Comparison of ENCODE assay signal across 9 cellular contexts in the genomic region with DNA sequence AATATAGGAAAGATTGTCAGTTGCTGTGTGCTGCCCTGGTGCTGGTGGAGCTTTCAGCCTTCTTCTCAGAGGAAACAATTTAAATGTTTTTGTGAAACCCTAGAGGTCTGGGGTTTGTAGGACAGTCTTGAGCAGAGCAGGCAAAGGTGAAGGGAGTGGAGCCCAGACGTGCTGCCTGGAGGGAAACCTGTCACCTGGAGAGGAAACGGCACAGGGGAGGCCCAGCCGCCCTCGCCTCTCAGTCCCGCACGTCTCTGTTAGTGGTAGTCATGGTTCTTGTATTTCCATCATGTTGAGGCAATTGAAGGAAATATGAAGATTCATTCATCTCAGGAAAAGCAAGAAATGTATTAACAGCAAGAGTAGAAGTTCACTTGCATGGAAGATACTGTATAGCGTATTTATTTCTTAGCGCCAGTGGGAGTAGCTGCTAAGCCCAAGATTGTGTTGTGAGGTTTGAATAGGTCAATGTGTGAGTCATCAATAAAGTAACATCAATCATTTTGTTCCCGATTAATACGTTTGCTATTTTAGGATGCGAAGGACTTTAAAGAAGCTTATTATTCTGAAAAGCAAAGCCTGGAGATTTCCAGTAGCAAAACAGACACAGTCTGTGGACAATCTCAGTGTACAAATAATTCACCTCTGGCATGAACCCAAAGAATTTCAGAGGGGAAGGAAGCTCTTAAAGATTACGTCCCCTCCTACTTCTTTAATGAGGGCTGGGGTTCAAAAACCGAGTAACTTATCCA.
DNase-seq lines count a peak whose midpoint lies in the region; ATAC-seq and TF ChIP-seq lines count a peak whose summit lies in the region.
"Had no signal": no experiment of that assay in that cellular context is flagged by ENCODE, and none has a peak within 500 bp of the region (broad histone marks: within the 10 kb centered on the region; RNA-seq: fewer than 3 reads in every experiment).

No MANE protein-coding gene starts in this region.

- no peaks in the 10 kb centered on the region for H3K27me3 Mint-ChIP-seq in activated CD4-positive, alpha-beta T cell treated with anti-CD3 and anti-CD28 coated beads for 36 hours
- H3K27me3 Mint-ChIP-seq in activated CD4-positive, alpha-beta memory T cell treated with anti-CD3 and anti-CD28 coated beads, Interleukin-2, amount 10 ng/mL, durations not matched to agents 7 days and 5 days, result no peaks in the 10 kb centered on the region
- peaks cover 7 to 18% (median 8%) of the 10 kb centered on the region in 3 donors for H3K27me3 Mint-ChIP-seq in immature natural killer cell (ENCODE audit: low read depth in 3 of 3)

- H3K9me3 ChIP-seq in stomach smooth muscle (ENCODE audit: control insufficient read depth in 2 of 2, low read length in 2 of 2) (no peaks in the 10 kb centered on the region), BE2C (no peaks in the 10 kb centered on the region)
- H3K9me3 ChIP-seq: SJSA1 had no signal

- TF ChIP-seq CTCF in BE2C (IDR thresholded peaks at IDR 0.05; ENCODE audit: low read depth, low read length), result no peak

- H3K27ac ChIP-seq in stomach smooth muscle (ENCODE audit: low read length), result peak overlapping the region; percentile 89
- H3K27ac ChIP-seq: SJSA1 had no signal

- H3K9ac ChIP-seq in stomach smooth muscle (ENCODE audit: low read length in 2 of 2), result peak overlapping the region in 1 of 2 donors; percentile 42

- intact Hi-C loops in activated CD4-positive, alpha-beta T cell treated with anti-CD3 and anti-CD28 coated beads for 36 hours (cut with DNase I, micrococcal nuclease), result loop anchor here (10.0 kb wide), 3 partner anchors 367 to 1143 kb away; a partner anchor contains a TSS

- H3K27ac Mint-ChIP-seq in activated CD4-positive, alpha-beta T cell treated with anti-CD3 and anti-CD28 coated beads for 36 hours, result peak overlapping the region; percentile 97
- peak overlapping the region; percentile 95 for H3K27ac Mint-ChIP-seq in activated CD4-positive, alpha-beta memory T cell treated with anti-CD3 and anti-CD28 coated beads, Interleukin-2, amount 10 ng/mL, durations not matched to agents 7 days and 5 days
- H3K27ac Mint-ChIP-seq in immature natural killer cell, result peak overlapping the region; percentile 87 to 96 (median 95)

- no peaks in the 10 kb centered on the region for H3K9me3 Mint-ChIP-seq in activated CD4-positive, alpha-beta T cell treated with anti-CD3 and anti-CD28 coated beads for 36 hours (ENCODE audit: low read depth)
- H3K9me3 Mint-ChIP-seq in activated CD4-positive, alpha-beta memory T cell treated with anti-CD3 and anti-CD28 coated beads, Interleukin-2, amount 10 ng/mL, durations not matched to agents 7 days and 5 days, result no peaks in the 10 kb centered on the region
- H3K9me3 Mint-ChIP-seq in immature natural killer cell, result no peaks in the 10 kb centered on the region

- H3K27me3 ChIP-seq in stomach smooth muscle (ENCODE audit: control insufficient read depth in 1 of 2, insufficient read depth in 2 of 2, low read length in 2 of 2) (no peaks in the 10 kb centered on the region), BE2C (no peaks in the 10 kb centered on the region)
- H3K27me3 ChIP-seq: SJSA1 had no signal

- H3K4me1 ChIP-seq in stomach smooth muscle (ENCODE audit: control insufficient read depth, insufficient read depth, low read length), result peaks cover 94% of the 10 kb centered on the region
- peaks cover 57% of the 10 kb centered on the region for H3K4me1 ChIP-seq in BE2C

- H3K4me3 Mint-ChIP-seq in activated CD4-positive, alpha-beta T cell treated with anti-CD3 and anti-CD28 coated beads for 36 hours, result peak overlapping the region; percentile 97
- H3K4me3 Mint-ChIP-seq in activated CD4-positive, alpha-beta memory T cell treated with anti-CD3 and anti-CD28 coated beads, Interleukin-2, amount 10 ng/mL, durations not matched to agents 7 days and 5 days, result peak overlapping the region; percentile 93
- H3K4me3 Mint-ChIP-seq in immature natural killer cell, result peak overlapping the region; percentile 69 to 95 (median 70)

- no peaks in the 10 kb centered on the region for H3K36me3 ChIP-seq in stomach smooth muscle (ENCODE audit: control insufficient read depth in 2 of 2, insufficient read depth in 2 of 2, low read length in 2 of 2)
- no peaks in the 10 kb centered on the region for H3K36me3 ChIP-seq in BE2C

- H3K4me1 Mint-ChIP-seq in activated CD4-positive, alpha-beta T cell treated with anti-CD3 and anti-CD28 coated beads for 36 hours, result peaks cover 83% of the 10 kb centered on the region
- peaks cover 77% of the 10 kb centered on the region for H3K4me1 Mint-ChIP-seq in activated CD4-positive, alpha-beta memory T cell treated with anti-CD3 and anti-CD28 coated beads, Interleukin-2, amount 10 ng/mL, durations not matched to agents 7 days and 5 days
- peaks cover 98 to 99% of the 10 kb centered on the region in 2 donors for H3K4me1 Mint-ChIP-seq in immature natural killer cell

- DNase-seq in activated CD4-positive, alpha-beta T cell treated with anti-CD3 and anti-CD28 coated beads for 36 hours, result peak; percentile 80
- no peak for DNase-seq in activated CD4-positive, alpha-beta T cell treated with anti-CD3 and anti-CD28 coated beads, Interleukin-2, amount 50 U/mL, for 4 hours
- DNase-seq in activated CD4-positive, alpha-beta memory T cell treated with anti-CD3 and anti-CD28 coated beads, Interleukin-2, amount 10 ng/mL, durations not matched to agents 7 days and 5 days, result no peak
- no peak for DNase-seq in immature natural killer cell
- DNase-seq in NCI-H446 treated with DMSO at 0.1 percent for 48 hours (lab: John Stamatoyannopoulos, UW), result no peak
- DNase-seq in BE2C, result no peak

- peak; percentile 25 for ATAC-seq in activated CD4-positive, alpha-beta T cell treated with anti-CD3 and anti-CD28 coated beads for 36 hours
- no peak for ATAC-seq in GM18873 (IDR thresholded peaks at IDR 0.05; ENCODE audit: low FRiP score, unreplicated experiment)

- H3K4me3 ChIP-seq in stomach smooth muscle (ENCODE audit: low read length in 2 of 2), result peak overlapping the region; percentile 6 to 52
- no peak overlapping the region for H3K4me3 ChIP-seq in BE2C (ENCODE audit: low read depth, low read length)
- H3K4me3 ChIP-seq: SJSA1 had no signal

- CTCF ChIA-PET in activated CD4-positive, alpha-beta T cell treated with anti-CD3 and anti-CD28 coated beads for 36 hours (lab: Charles Lee), result interaction anchor here (0.7 to 5.0 kb wide), 11 partner anchors 10 to 49 kb away, joined by 3 to 33 read pairs (median 4); no protein-coding TSS in a partner anchor
- CTCF ChIA-PET in activated CD4-positive, alpha-beta memory T cell treated with anti-CD3 and anti-CD28 coated beads, Interleukin-2, amount 10 ng/mL, durations not matched to agents 7 days and 5 days (lab: Charles Lee), result interaction anchor here (0.9 to 12.8 kb wide), 9 partner anchors 10 to 47 kb away, joined by 3 to 240 read pairs (median 6); no protein-coding TSS in a partner anchor

- POLR2A ChIA-PET in activated CD4-positive, alpha-beta T cell treated with anti-CD3 and anti-CD28 coated beads for 36 hours (lab: Charles Lee), result interaction anchor here (0.6 to 2.8 kb wide), 5 partner anchors 10 to 262 kb away, joined by 3 to 18 read pairs (median 7); no protein-coding TSS in a partner anchor
- POLR2A ChIA-PET in activated CD4-positive, alpha-beta memory T cell treated with anti-CD3 and anti-CD28 coated beads, Interleukin-2, amount 10 ng/mL, durations not matched to agents 7 days and 5 days (lab: Charles Lee), result interaction anchor here (1.1 to 13.2 kb wide), 7 partner anchors 10 to 504 kb away, joined by 3 to 385 read pairs (median 21); no protein-coding TSS in a partner anchor

- peaks cover 37% of the 10 kb centered on the region for H3K36me3 Mint-ChIP-seq in activated CD4-positive, alpha-beta T cell treated with anti-CD3 and anti-CD28 coated beads for 36 hours (ENCODE audit: low read depth)
- peaks cover 57% of the 10 kb centered on the region for H3K36me3 Mint-ChIP-seq in activated CD4-positive, alpha-beta memory T cell treated with anti-CD3 and anti-CD28 coated beads, Interleukin-2, amount 10 ng/mL, durations not matched to agents 7 days and 5 days (ENCODE audit: low read depth)
- H3K36me3 Mint-ChIP-seq in immature natural killer cell, result no peaks in the 10 kb centered on the region
